In the genomic region with DNA sequence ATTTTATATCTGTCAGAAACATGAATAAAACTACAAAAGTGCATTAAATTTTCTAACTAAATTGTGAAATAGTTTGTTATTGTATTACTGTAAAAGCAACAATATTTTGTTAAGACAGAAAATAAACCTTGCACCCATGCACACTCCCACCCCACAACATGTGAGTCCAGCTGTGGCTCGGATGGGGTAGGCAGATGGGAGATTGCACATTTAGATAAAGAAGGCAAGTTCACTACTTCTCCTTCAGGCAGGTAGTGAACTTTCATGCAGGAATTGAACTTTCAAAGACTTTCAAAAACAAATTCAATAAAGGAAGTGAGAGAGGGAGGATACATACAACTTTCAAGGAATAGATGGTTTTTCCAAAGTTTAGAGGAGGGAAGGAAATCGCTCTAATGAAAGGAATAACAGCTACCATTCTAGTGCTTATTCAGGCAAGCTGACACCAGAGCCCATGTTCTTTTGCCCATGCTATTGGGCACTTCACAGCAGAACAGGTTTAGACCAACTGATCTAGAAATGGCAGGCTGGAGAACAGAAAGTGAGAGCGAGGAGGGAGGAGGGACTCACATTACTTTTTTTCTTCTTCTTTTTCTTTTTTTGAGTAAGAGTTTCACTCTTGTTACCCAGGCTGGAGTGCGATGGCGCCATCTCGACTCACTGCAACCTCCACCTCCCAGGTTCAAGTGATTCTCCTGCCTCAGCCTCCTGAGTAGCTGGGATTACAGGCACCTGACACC, we compare ENCODE assay signal across 11 cellular contexts. TPM values are rescaled to one million over a fixed set of nuclear protein-coding genes. Genes with fewer than 3 reads are reported as not detected.
A peak's percentile ranks its signal among the peaks of the same experiment; 100 is the strongest.
DNase-seq lines count a peak whose midpoint lies in the region; ATAC-seq lines count a peak whose summit lies in the region.
"Had no signal": no experiment of that assay in that cellular context is flagged by ENCODE, and none has a peak within 500 bp of the region (broad histone marks: within the 10 kb centered on the region; RNA-seq: fewer than 3 reads in every experiment).

No MANE protein-coding gene starts in this region.

- peak overlapping the region; percentile 94 for H3K27ac Mint-ChIP-seq in T-helper 17 cell

- no peaks in the 10 kb centered on the region for H3K36me3 Mint-ChIP-seq in T-helper 17 cell (ENCODE audit: low read depth)

- ATAC-seq in GM18502 (IDR thresholded peaks at IDR 0.05; ENCODE audit: poor library complexity, unreplicated experiment) (peak; percentile 44), GM19395 (IDR thresholded peaks at IDR 0.05; ENCODE audit: unreplicated experiment) (peak; percentile 55), HG03066 (IDR thresholded peaks at IDR 0.05; ENCODE audit: low read depth, unreplicated experiment) (peak; percentile 32), T-helper 17 cell (no peak)
- ATAC-seq: activated CD4-positive, CD25-positive, alpha-beta regulatory T cell treated with anti-CD3 and anti-CD28 coated beads, Interleukin-2, amount 50 U/mL, for 24 hours had no signal

- peaks cover 22% of the 10 kb centered on the region for H3K4me1 Mint-ChIP-seq in T-helper 17 cell

- H3K9me3 ChIP-seq in T-helper 17 cell (ENCODE audit: control insufficient read depth, low read length, poor library complexity, severe bottlenecking) = no peaks in the 10 kb centered on the region

- peaks cover 3% of the 10 kb centered on the region for H3K27me3 Mint-ChIP-seq in T-helper 17 cell

- H3K4me3 Mint-ChIP-seq in T-helper 17 cell = no peak overlapping the region

- DNase-seq in T-helper 17 cell (no peak), amygdala (lab: John Stamatoyannopoulos, UW) (no peak), NCI-H146 (lab: John Stamatoyannopoulos, UW) (no peak), hepatic stellate cell (ENCODE audit: low spot score) (no peak)
- no peak for DNase-seq in stimulated activated naive CD4-positive, alpha-beta T cell treated with Interleukin-2 at 50 U/mL for 16 hours (lab: John Stamatoyannopoulos, UW)
- DNase-seq: dorsolateral prefrontal cortex, GDM1 had no signal

RNA-seq across cellular contexts. Expression of gene SF3B5, which starts 28.5 kb away (rescaled TPM):
- 100 to 1,000 TPM; 143 to 175 TPM for total RNA-seq in T-helper 17 cell

RNA-seq across cellular contexts. Expression of gene PLAGL1, which starts 58.9 kb away (rescaled TPM):
- total RNA-seq in T-helper 17 cell = 1 to 10 TPM; 3.3 to 6.3 TPM
